11 cellular contexts compared by ENCODE assay signal in the genomic region with DNA sequence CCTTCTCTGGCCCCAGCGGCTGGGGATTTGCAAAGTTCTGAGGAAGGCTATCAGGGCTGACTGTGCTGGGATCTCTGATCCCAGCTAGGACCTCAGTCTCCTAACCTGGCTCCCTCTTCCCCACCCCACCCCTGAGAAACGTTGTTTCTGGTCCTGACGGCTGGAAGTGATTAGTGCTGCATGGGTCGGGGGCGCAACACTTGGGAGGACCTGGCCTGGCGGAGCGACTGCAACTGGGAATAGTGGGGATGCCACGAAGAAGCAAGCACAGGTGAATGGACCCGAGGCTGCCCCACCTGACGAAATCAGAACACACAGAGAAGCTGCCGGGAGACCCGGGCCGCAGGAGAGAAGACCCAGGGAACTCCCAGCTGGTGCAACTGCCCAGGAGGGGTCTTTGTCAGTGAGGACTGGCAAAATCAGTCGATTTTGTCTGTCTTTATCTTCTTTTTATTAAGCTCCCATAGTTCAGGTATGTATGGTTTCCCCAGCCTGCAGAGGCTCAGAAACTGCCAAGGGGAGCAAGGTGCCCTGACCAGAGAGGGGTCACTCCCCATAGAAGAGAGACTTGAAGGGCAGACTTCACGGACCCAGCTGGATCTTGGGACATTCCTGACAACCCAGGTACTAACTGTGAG. TPM values are rescaled to one million over a fixed set of nuclear protein-coding genes. Genes with fewer than 3 reads are reported as not detected.
DNase-seq lines count a peak whose midpoint lies in the region; ATAC-seq and TF ChIP-seq lines count a peak whose summit lies in the region.
"Had no signal": no experiment of that assay in that cellular context is flagged by ENCODE, and none has a peak within 500 bp of the region (broad histone marks: within the 10 kb centered on the region; RNA-seq: fewer than 3 reads in every experiment).

No MANE protein-coding gene starts in this region.

- peak overlapping the region; percentile 30 for H3K4me3 Mint-ChIP-seq in activated CD4-positive, alpha-beta memory T cell treated with anti-CD3 and anti-CD28 coated beads, Interleukin-2, amount 10 ng/mL, durations not matched to agents 7 days and 5 days
- no peak overlapping the region for H3K4me3 Mint-ChIP-seq in activated CD4-positive, alpha-beta memory T cell treated with anti-CD3 and anti-CD28 coated beads for 36 hours
- H3K4me3 Mint-ChIP-seq in activated B cell treated with CpG ODN at 0.5 μM for 24 hours (peak overlapping the region; percentile 32), immature natural killer cell (peak overlapping the region; percentile 21 to 86 (median 38))

- no peaks in the 10 kb centered on the region for H3K9me3 Mint-ChIP-seq in activated CD4-positive, alpha-beta memory T cell treated with anti-CD3 and anti-CD28 coated beads, Interleukin-2, amount 10 ng/mL, durations not matched to agents 7 days and 5 days
- H3K9me3 Mint-ChIP-seq in activated CD4-positive, alpha-beta memory T cell treated with anti-CD3 and anti-CD28 coated beads for 36 hours, result no peaks in the 10 kb centered on the region
- H3K9me3 Mint-ChIP-seq in activated B cell treated with CpG ODN at 0.5 μM for 24 hours (no peaks in the 10 kb centered on the region), immature natural killer cell (no peaks in the 10 kb centered on the region)
- H3K9me3 Mint-ChIP-seq: activated naive CD4-positive, alpha-beta T cell treated with anti-CD3 and anti-CD28 coated beads, Interleukin-2, amount 50 U/mL, for 72 hours had no signal

- peaks cover 46% of the 10 kb centered on the region for H3K27me3 Mint-ChIP-seq in activated CD4-positive, alpha-beta memory T cell treated with anti-CD3 and anti-CD28 coated beads, Interleukin-2, amount 10 ng/mL, durations not matched to agents 7 days and 5 days
- H3K27me3 Mint-ChIP-seq in activated CD4-positive, alpha-beta memory T cell treated with anti-CD3 and anti-CD28 coated beads for 36 hours, result peaks cover 63% of the 10 kb centered on the region
- H3K27me3 Mint-ChIP-seq in activated B cell treated with CpG ODN at 0.5 μM for 24 hours (peaks cover 38% of the 10 kb centered on the region), immature natural killer cell (ENCODE audit: low read depth in 3 of 3) (peaks cover 8 to 15% (median 10%) of the 10 kb centered on the region in 3 donors)

- POLR2A ChIA-PET in activated CD4-positive, alpha-beta memory T cell treated with anti-CD3 and anti-CD28 coated beads, Interleukin-2, amount 10 ng/mL, durations not matched to agents 7 days and 5 days (lab: Charles Lee), result interaction anchor here (1.5 to 5.7 kb wide), 7 partner anchors 9 to 322 kb away, joined by 4 to 57 read pairs (median 12); partner anchors contain the start of genes AUP1, CCDC142, DQX1 and HTRA2
- POLR2A ChIA-PET in activated CD4-positive, alpha-beta memory T cell treated with anti-CD3 and anti-CD28 coated beads for 36 hours (lab: Charles Lee), result interaction anchor here (1.1 to 1.4 kb wide), 3 partner anchors 16 to 40 kb away, joined by 3 to 4 read pairs (median 3); partner anchors contain the start of gene CCDC142
- POLR2A ChIA-PET in activated B cell treated with CpG ODN at 0.5 μM for 24 hours (lab: Charles Lee), result interaction anchor here (1.0 to 2.5 kb wide), 9 partner anchors 9 to 88 kb away, joined by 3 to 11 read pairs (median 4); partner anchors contain the start of genes AUP1, CCDC142, HTRA2 and MRPL53

- intact Hi-C loops in activated CD4-positive, alpha-beta memory T cell treated with anti-CD3 and anti-CD28 coated beads for 36 hours (cut with micrococcal nuclease), result loop anchor here (5.0 kb wide), 1 partner anchor 32 kb away; no protein-coding TSS in a partner anchor
- intact Hi-C loops in activated B cell treated with CpG ODN at 0.5 μM for 24 hours (cut with micrococcal nuclease), result loop anchor here (2.0 to 10.0 kb wide), 3 partner anchors 15 to 335 kb away; partner anchors contain the start of genes HK2, SEMA4F and TLX2

- no peak overlapping the region for H3K27ac Mint-ChIP-seq in activated CD4-positive, alpha-beta memory T cell treated with anti-CD3 and anti-CD28 coated beads, Interleukin-2, amount 10 ng/mL, durations not matched to agents 7 days and 5 days
- H3K27ac Mint-ChIP-seq in activated CD4-positive, alpha-beta memory T cell treated with anti-CD3 and anti-CD28 coated beads for 36 hours, result no peak overlapping the region
- no peak overlapping the region for H3K27ac Mint-ChIP-seq in activated B cell treated with CpG ODN at 0.5 μM for 24 hours
- H3K27ac Mint-ChIP-seq in immature natural killer cell, result no peak overlapping the region
- H3K27ac Mint-ChIP-seq: activated naive CD4-positive, alpha-beta T cell treated with anti-CD3 and anti-CD28 coated beads, Interleukin-2, amount 50 U/mL, for 72 hours had no signal

- CTCF ChIA-PET in activated CD4-positive, alpha-beta memory T cell treated with anti-CD3 and anti-CD28 coated beads, Interleukin-2, amount 10 ng/mL, durations not matched to agents 7 days and 5 days (lab: Charles Lee), result interaction anchor here (1.0 to 2.5 kb wide), 7 partner anchors 17 to 87 kb away, joined by 3 to 9 read pairs (median 5); partner anchors contain the start of genes CCDC142, HTRA2, TTC31 and WBP1
- CTCF ChIA-PET in activated CD4-positive, alpha-beta memory T cell treated with anti-CD3 and anti-CD28 coated beads for 36 hours (lab: Charles Lee), result interaction anchor here (0.8 to 2.0 kb wide), 3 partner anchors 17 to 87 kb away, joined by 3 to 9 read pairs (median 4); partner anchors contain the start of genes CCDC142 and TTC31
- CTCF ChIA-PET in activated B cell treated with CpG ODN at 0.5 μM for 24 hours (lab: Charles Lee), result interaction anchor here (0.9 to 1.5 kb wide), 3 partner anchors 17 to 85 kb away, joined by 3 to 5 read pairs (median 3); partner anchors contain the start of genes CCDC142 and TTC31

- peaks cover 50% of the 10 kb centered on the region for H3K36me3 Mint-ChIP-seq in activated CD4-positive, alpha-beta memory T cell treated with anti-CD3 and anti-CD28 coated beads, Interleukin-2, amount 10 ng/mL, durations not matched to agents 7 days and 5 days (ENCODE audit: low read depth)
- peaks cover 13% of the 10 kb centered on the region for H3K36me3 Mint-ChIP-seq in activated CD4-positive, alpha-beta memory T cell treated with anti-CD3 and anti-CD28 coated beads for 36 hours
- H3K36me3 Mint-ChIP-seq in activated B cell treated with CpG ODN at 0.5 μM for 24 hours (ENCODE audit: low read depth), result peaks cover 14% of the 10 kb centered on the region
- peaks cover 0 to 13% (median 8%) of the 10 kb centered on the region in 3 donors for H3K36me3 Mint-ChIP-seq in immature natural killer cell

- no peak for TF ChIP-seq CTCF in activated B cell treated with CpG ODN at 0.5 μM for 24 hours (IDR thresholded peaks at IDR 0.05)

- peaks cover 58% of the 10 kb centered on the region for H3K4me1 Mint-ChIP-seq in activated CD4-positive, alpha-beta memory T cell treated with anti-CD3 and anti-CD28 coated beads, Interleukin-2, amount 10 ng/mL, durations not matched to agents 7 days and 5 days
- H3K4me1 Mint-ChIP-seq in activated CD4-positive, alpha-beta memory T cell treated with anti-CD3 and anti-CD28 coated beads for 36 hours (ENCODE audit: low read depth), result peaks cover 46% of the 10 kb centered on the region
- H3K4me1 Mint-ChIP-seq in activated B cell treated with CpG ODN at 0.5 μM for 24 hours (peaks cover 54% of the 10 kb centered on the region), immature natural killer cell (peaks cover 59 to 62% of the 10 kb centered on the region in 2 donors)

- H3K4me3 ChIP-seq in skeletal muscle cell (ENCODE audit: low read depth, low read length), result peak overlapping the region; percentile 41

- ATAC-seq in activated B cell treated with CpG ODN at 0.5 μM for 24 hours (ENCODE audit: low read depth) (no peak), HG03565 (IDR thresholded peaks at IDR 0.05; ENCODE audit: unreplicated experiment) (no peak)

- DNase-seq in activated CD4-positive, alpha-beta memory T cell treated with anti-CD3 and anti-CD28 coated beads, Interleukin-2, amount 10 ng/mL, durations not matched to agents 7 days and 5 days, result no peak
- no peak for DNase-seq in activated CD4-positive, alpha-beta memory T cell treated with anti-CD3 and anti-CD28 coated beads for 36 hours
- DNase-seq in activated B cell treated with CpG ODN at 0.5 μM for 24 hours (no peak), immature natural killer cell (no peak), skeletal muscle cell (ENCODE audit: low read depth) (no peak), H4 (ENCODE audit: low spot score) (no peak)
- DNase-seq in activated CD8-positive, alpha-beta memory T cell treated with anti-CD3 and anti-CD28 coated beads for 24 hours, result no peak
- DNase-seq: ACHN had no signal

RNA-seq across cellular contexts. Expression of gene LBX2, which starts 0.7 kb away (rescaled TPM):
- total RNA-seq in activated CD4-positive, alpha-beta memory T cell treated with anti-CD3 and anti-CD28 coated beads, Interleukin-2, amount 10 ng/mL, durations not matched to agents 7 days and 5 days, result 1 to 10 TPM; 1.2 to 1.8 TPM
- total RNA-seq in activated CD4-positive, alpha-beta memory T cell treated with anti-CD3 and anti-CD28 coated beads for 36 hours, result under 1 TPM; 0.52 to 0.63 TPM
- 0.69 and 1.2 TPM in 2 replicates for total RNA-seq in activated B cell treated with CpG ODN at 0.5 μM for 24 hours
- polyA plus RNA-seq in immature natural killer cell, result not detected
- 0.97 TPM in 1 of 2 replicates, not detected in the other for total RNA-seq in H4 (2014; rRNA removed; shearing (Covaris generic))

RNA-seq across cellular contexts. Expression of gene PCGF1, which starts 7.4 kb away (rescaled TPM):
- 10 to 100 TPM; 23.0 to 31.4 TPM for total RNA-seq in activated CD4-positive, alpha-beta memory T cell treated with anti-CD3 and anti-CD28 coated beads, Interleukin-2, amount 10 ng/mL, durations not matched to agents 7 days and 5 days
- total RNA-seq in activated CD4-positive, alpha-beta memory T cell treated with anti-CD3 and anti-CD28 coated beads for 36 hours, result 10 to 100 TPM; 22.6 to 26.0 TPM
- total RNA-seq in activated B cell treated with CpG ODN at 0.5 μM for 24 hours, result 29.3 and 34.7 TPM in 2 replicates
- polyA plus RNA-seq in immature natural killer cell, result 10 to 100 TPM; 18.8 to 22.8 (median 19.5) TPM
- total RNA-seq in H4 (2014; rRNA removed; shearing (Covaris generic)), result 17.0 and 25.7 TPM in 2 replicates

RNA-seq across cellular contexts. Expression of gene TLX2, which starts 14.2 kb away (rescaled TPM):
- 1 to 10 TPM; 2.6 to 3.3 TPM for total RNA-seq in activated CD4-positive, alpha-beta memory T cell treated with anti-CD3 and anti-CD28 coated beads, Interleukin-2, amount 10 ng/mL, durations not matched to agents 7 days and 5 days
- total RNA-seq in activated CD4-positive, alpha-beta memory T cell treated with anti-CD3 and anti-CD28 coated beads for 36 hours, result under 1 TPM; 0.52 to 0.94 TPM
- total RNA-seq in activated B cell treated with CpG ODN at 0.5 μM for 24 hours, result not detected in 2 replicates
- not detected for polyA plus RNA-seq in immature natural killer cell
- total RNA-seq in H4 (2014; rRNA removed; shearing (Covaris generic)), result not detected in 2 replicates
- polyA plus RNA-seq: keratinocyte had no signal

RNA-seq across cellular contexts. Expression of gene TTC31, which starts 17.2 kb away (rescaled TPM):
- total RNA-seq in activated CD4-positive, alpha-beta memory T cell treated with anti-CD3 and anti-CD28 coated beads, Interleukin-2, amount 10 ng/mL, durations not matched to agents 7 days and 5 days, result 10 to 100 TPM; 42.3 to 42.9 TPM
- 10 to 100 TPM; 27.3 to 29.1 TPM for total RNA-seq in activated CD4-positive, alpha-beta memory T cell treated with anti-CD3 and anti-CD28 coated beads for 36 hours
- total RNA-seq in activated B cell treated with CpG ODN at 0.5 μM for 24 hours, result 41.9 and 49.1 TPM in 2 replicates
- 10 to 100 TPM; 15.9 to 35.1 (median 31.9) TPM for polyA plus RNA-seq in immature natural killer cell
- 9.2 and 10.7 TPM in 2 replicates for total RNA-seq in H4 (2014; rRNA removed; shearing (Covaris generic))

RNA-seq across cellular contexts. Expression of gene CCDC142, which starts 17.3 kb away (rescaled TPM):
- total RNA-seq in activated CD4-positive, alpha-beta memory T cell treated with anti-CD3 and anti-CD28 coated beads, Interleukin-2, amount 10 ng/mL, durations not matched to agents 7 days and 5 days, result 10 to 100 TPM; 20.9 to 25.0 TPM
- 10 to 100 TPM; 10.1 to 10.8 TPM for total RNA-seq in activated CD4-positive, alpha-beta memory T cell treated with anti-CD3 and anti-CD28 coated beads for 36 hours
- total RNA-seq in activated B cell treated with CpG ODN at 0.5 μM for 24 hours, result 29.3 and 40.4 TPM in 2 replicates
- polyA plus RNA-seq in immature natural killer cell, result 10 to 100 TPM in 1 of 3 donors, 1 to 10 TPM in 2; 4.1 to 16.6 (median 4.4) TPM
- 1.8 and 2.2 TPM in 2 replicates for total RNA-seq in H4 (2014; rRNA removed; shearing (Covaris generic))
